ENCODE assay signal across 17 cellular contexts in the genomic region with DNA sequence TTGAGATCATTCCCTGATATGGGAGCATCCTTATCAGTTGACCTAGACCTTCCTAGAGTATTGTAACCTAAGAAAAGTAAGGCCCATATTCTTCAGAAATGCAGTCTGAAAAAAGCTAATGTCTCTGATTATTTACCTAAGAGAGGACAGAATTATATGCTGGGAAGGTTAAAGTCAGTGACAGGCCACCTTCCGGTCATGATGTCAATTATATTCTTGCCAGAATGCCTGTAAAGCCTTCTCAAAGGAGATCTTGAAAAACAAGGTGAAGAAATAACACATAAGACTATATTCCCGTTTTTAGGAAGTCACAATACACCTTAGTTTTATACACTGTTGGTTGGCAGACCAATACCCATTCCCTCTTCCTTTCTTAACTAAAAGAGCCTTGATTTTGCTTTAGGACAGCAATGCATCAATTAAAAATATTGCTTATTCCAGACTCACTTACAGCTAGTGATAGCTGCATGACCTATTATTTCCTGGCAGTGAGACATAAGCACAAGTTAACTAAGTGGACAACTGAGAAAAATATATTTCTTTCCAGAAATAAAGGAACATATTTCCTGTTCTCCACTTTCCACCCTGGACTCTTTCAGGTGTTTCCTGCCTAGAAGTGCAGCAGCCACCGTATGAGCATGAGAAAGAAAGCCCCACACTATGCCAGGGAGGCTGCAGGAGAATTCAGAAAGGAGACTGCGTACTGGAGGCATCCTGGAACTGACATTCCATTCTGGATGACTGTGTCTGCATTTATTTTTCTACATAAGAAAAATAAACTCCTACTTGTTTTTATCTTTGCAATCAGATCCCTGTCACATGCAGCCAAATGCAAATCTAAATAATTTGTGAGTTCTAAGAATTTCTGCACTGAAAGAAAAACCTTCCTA.
DNase-seq lines count a peak whose midpoint lies in the region; ATAC-seq and TF ChIP-seq lines count a peak whose summit lies in the region.
"Had no signal": no experiment of that assay in that cellular context is flagged by ENCODE, and none has a peak within 500 bp of the region (broad histone marks: within the 10 kb centered on the region; RNA-seq: fewer than 3 reads in every experiment).

No MANE protein-coding gene starts in this region.

- no peaks in the 10 kb centered on the region for H3K36me3 ChIP-seq in mesenchymal stem cell (ENCODE audit: control insufficient read depth in 1 of 2, insufficient read depth in 2 of 2, low read depth in 1 of 2, low read length in 2 of 2)
- no peaks in the 10 kb centered on the region for H3K36me3 ChIP-seq in spleen
- H3K36me3 ChIP-seq: cardiac muscle cell, right lobe of liver, transverse colon had no signal

- H3K18ac ChIP-seq in mesenchymal stem cell (ENCODE audit: low read depth in 1 of 2, low read length in 2 of 2), result no peak overlapping the region

- intact Hi-C loops in Right ventricle myocardium superior (cut with DNase I) (no loop called here), spleen (cut with DNase I; ENCODE audit: low total_unique reads) (no loop called here)

- H3K23ac ChIP-seq in mesenchymal stem cell (ENCODE audit: low read length in 2 of 2), result no peak overlapping the region

- WGBS in mesenchymal stem cell, result 39% methylated on average over 4 of the region's 4 CpGs
- 48 to 56% (median 51%) methylated on average over 4 of the region's 4 CpGs for WGBS in spleen, 5 donors

- H4K91ac ChIP-seq in mesenchymal stem cell (ENCODE audit: low read length), result no peak overlapping the region

- H3K79me1 ChIP-seq in mesenchymal stem cell (replicated peaks; ENCODE audit: low read length, poor library complexity, severe bottlenecking), result no peaks in the 10 kb centered on the region

- H2BK120ac ChIP-seq in mesenchymal stem cell (ENCODE audit: low read depth, low read length), result no peak overlapping the region

- H3K4me1 ChIP-seq in mesenchymal stem cell (ENCODE audit: control insufficient read depth, insufficient read depth, low read depth, low read length) (no peaks in the 10 kb centered on the region), spleen (no peaks in the 10 kb centered on the region)
- H3K4me1 ChIP-seq: right lobe of liver had no signal

- no peak overlapping the region for H2BK12ac ChIP-seq in mesenchymal stem cell (ENCODE audit: low read length in 2 of 2)

- H3K4me2 ChIP-seq in mesenchymal stem cell (ENCODE audit: low read length, poor library complexity, severe bottlenecking), result no peak overlapping the region

- H2AFZ ChIP-seq in mesenchymal stem cell (ENCODE audit: low read depth, low read length), result no peak overlapping the region

- H3K9me3 ChIP-seq in mesenchymal stem cell (ENCODE audit: control insufficient read depth, low read length) (no peaks in the 10 kb centered on the region), spleen (peaks cover 0 to 3% (median 0%) of the 10 kb centered on the region in 8 donors)
- H3K9me3 ChIP-seq: right lobe of liver, transverse colon had no signal

- no peak for TF ChIP-seq CTCF in spleen (IDR thresholded peaks at IDR 0.05 in 8 of 11, conservative IDR thresholded peaks at IDR 0.05 in 3 of 11)

- H3K9ac ChIP-seq in mesenchymal stem cell (ENCODE audit: low read length), result no peak overlapping the region

- no peak for TF ChIP-seq POLR2A in spleen (IDR thresholded peaks at IDR 0.05)

- H3K4ac ChIP-seq in mesenchymal stem cell (ENCODE audit: low read depth in 1 of 2, low read length in 2 of 2), result no peak overlapping the region

- H3K14ac ChIP-seq in mesenchymal stem cell (ENCODE audit: low read length in 2 of 2), result no peak overlapping the region

- H3K27ac ChIP-seq in epithelial cell of prostate (peak overlapping the region; percentile 24), mesenchymal stem cell (ENCODE audit: low read length, poor library complexity, severe bottlenecking) (no peak overlapping the region), spleen (no peak overlapping the region)
- H3K27ac ChIP-seq: cardiac muscle cell, right lobe of liver, transverse colon had no signal

- no peak overlapping the region for H2AK5ac ChIP-seq in mesenchymal stem cell (ENCODE audit: low read length, severe bottlenecking)

- no peak overlapping the region for H2BK15ac ChIP-seq in mesenchymal stem cell (ENCODE audit: low read depth, poor library complexity, severe bottlenecking)

- no peak overlapping the region for H4K8ac ChIP-seq in mesenchymal stem cell (ENCODE audit: low read length)

- H3K4me3 ChIP-seq in mesenchymal stem cell (ENCODE audit: insufficient read depth in 1 of 2, low read depth in 1 of 2, low read length in 2 of 2), result no peak overlapping the region
- H3K4me3 ChIP-seq in spleen, result no peak overlapping the region
- H3K4me3 ChIP-seq: cardiac muscle cell, right lobe of liver, transverse colon had no signal

- H3K27me3 ChIP-seq in mesenchymal stem cell (ENCODE audit: control insufficient read depth in 1 of 2, insufficient read depth in 1 of 2, low read length in 2 of 2), result no peaks in the 10 kb centered on the region
- H3K27me3 ChIP-seq in spleen (replicated peaks in 1 of 7), result no peaks in the 10 kb centered on the region
- H3K27me3 ChIP-seq: cardiac muscle cell, right lobe of liver, transverse colon had no signal

- no peak for ATAC-seq in Right ventricle myocardium superior (ENCODE audit: poor library complexity)
- ATAC-seq in GM21825 (IDR thresholded peaks at IDR 0.05; ENCODE audit: unreplicated experiment), result no peak
- ATAC-seq: activated CD4-positive, alpha-beta T cell treated with anti-CD3 and anti-CD28 coated beads for 36 hours; right lobe of liver had no signal

- H2BK5ac ChIP-seq in mesenchymal stem cell (ENCODE audit: low read depth, low read length, poor library complexity, severe bottlenecking), result no peak overlapping the region

- DNase-seq in Daoy (ENCODE audit: low read depth) (peak; percentile 54), RPMI7951 (ENCODE audit: low read depth) (peak; percentile 58), epithelial cell of prostate (ENCODE audit: low read depth, low spot score) (no peak), mesenchymal stem cell (peak; percentile 64), Right ventricle myocardium superior (no peak), spleen (no peak)
- DNase-seq in effector CD4-positive, alpha-beta T cell, result no peak
- DNase-seq: activated CD4-positive, alpha-beta T cell treated with anti-CD3 and anti-CD28 coated beads for 36 hours; activated naive CD4-positive, alpha-beta T cell treated with anti-CD3 and anti-CD28 coated beads for 36 hours; NCI-H1048; NCI-H2107; NCI-H748 treated with DMSO at 0.1 percent for 48 hours; right lobe of liver; stimulated activated CD4-positive, alpha-beta T cell treated with anti-CD3 and anti-CD28 coated beads, Interleukin-4, amount 100 ng/mL, for 24 hours; transverse colon had no signal

Comparison
In these comparisons a context has a peak if more than half of its experiments do, and no peak if none do; other contexts are left out.
1. DNase-seq: peak in Daoy (single experiment), RPMI7951 (single experiment) and mesenchymal stem cell (single experiment); none in epithelial cell of prostate (single experiment), Right ventricle myocardium superior (single experiment), effector CD4-positive, alpha-beta T cell (single experiment) and spleen (single experiment).